ENCODE assay signal across 13 cellular contexts in the genomic region with DNA sequence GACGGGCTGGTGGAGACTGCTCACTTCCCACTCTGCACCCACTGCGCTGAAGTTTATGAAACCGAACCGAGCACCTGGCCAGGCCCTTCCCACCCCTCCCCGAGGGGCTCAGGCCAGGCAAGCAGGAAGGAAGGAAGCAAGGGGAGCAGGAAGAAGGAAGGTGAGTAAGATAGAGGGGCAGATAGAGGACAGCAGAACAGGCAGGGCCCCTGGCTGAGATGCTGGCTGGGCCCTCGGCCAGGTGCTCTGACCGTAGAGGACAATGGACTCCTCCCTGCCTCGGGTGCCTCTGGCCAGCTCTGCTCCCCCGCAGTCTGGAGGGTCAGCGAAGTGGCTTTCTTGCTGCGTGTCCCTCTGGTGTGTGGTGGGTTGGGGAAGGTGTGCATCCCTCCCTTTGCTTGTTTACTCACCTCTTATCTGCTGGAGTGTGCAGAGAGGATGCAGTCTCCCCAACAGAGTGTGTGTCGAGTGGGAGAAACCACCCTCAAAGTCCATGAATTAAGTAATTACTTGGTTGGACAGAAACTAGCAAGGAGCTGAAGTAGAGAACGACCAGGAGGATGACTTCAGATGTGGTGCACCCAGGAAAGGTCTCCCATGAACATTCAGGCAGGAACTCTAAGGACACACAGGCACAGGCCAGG.
"Had no signal": no experiment of that assay in that cellular context is flagged by ENCODE, and none has a peak within 500 bp of the region (broad histone marks: within the 10 kb centered on the region; RNA-seq: fewer than 3 reads in every experiment).

No MANE protein-coding gene starts in this region.

- H3K36me3 Mint-ChIP-seq: brain; natural killer cell treated with Interleukin-12 subunit alpha and Interleukin-12 subunit beta and Interleukin-15 and Interleukin-18, amount 100 ng/mL, for 72 hours had no signal

- H3K9me3 Mint-ChIP-seq: brain; natural killer cell treated with Interleukin-12 subunit alpha and Interleukin-12 subunit beta and Interleukin-15 and Interleukin-18, amount 100 ng/mL, for 72 hours had no signal

- H3K9me3 ChIP-seq: thyroid gland, uterus had no signal

- H3K4me1 Mint-ChIP-seq: brain, T-helper 17 cell had no signal

- H3K27ac ChIP-seq: thyroid gland, uterus had no signal

- H3K4me1 ChIP-seq: thyroid gland, uterus had no signal

- ATAC-seq: activated CD8-positive, alpha-beta T cell treated with anti-CD3 and anti-CD28 coated beads, Interleukin-2, amount 10 ng/mL, durations not matched to agents 7 days and 5 days; natural killer cell treated with Interleukin-12 subunit alpha and Interleukin-12 subunit beta and Interleukin-15 and Interleukin-18, amount 100 ng/mL, for 72 hours; T-helper 17 cell had no signal

- H3K4me3 Mint-ChIP-seq: activated CD8-positive, alpha-beta T cell treated with anti-CD3 and anti-CD28 coated beads, Interleukin-2, amount 10 ng/mL, durations not matched to agents 7 days and 5 days; brain; natural killer cell treated with Interleukin-12 subunit alpha and Interleukin-12 subunit beta and Interleukin-15 and Interleukin-18, amount 100 ng/mL, for 72 hours; T-helper 17 cell had no signal

- H3K4me3 ChIP-seq: thyroid gland, uterus had no signal

- H3K27me3 ChIP-seq: thyroid gland, uterus had no signal

- H3K27ac Mint-ChIP-seq: activated CD8-positive, alpha-beta T cell treated with anti-CD3 and anti-CD28 coated beads, Interleukin-2, amount 10 ng/mL, durations not matched to agents 7 days and 5 days; brain; natural killer cell treated with Interleukin-12 subunit alpha and Interleukin-12 subunit beta and Interleukin-15 and Interleukin-18, amount 100 ng/mL, for 72 hours; T-helper 17 cell had no signal

- H3K27me3 Mint-ChIP-seq: brain had no signal

- DNase-seq: activated CD4-positive, CD25-positive, alpha-beta regulatory T cell treated with anti-CD3 and anti-CD28 coated beads, Interleukin-2, amount 50 U/mL, for 72 hours; activated CD8-positive, alpha-beta T cell treated with anti-CD3 and anti-CD28 coated beads, Interleukin-2, amount 10 ng/mL, durations not matched to agents 7 days and 5 days; activated naive CD4-positive, alpha-beta T cell treated with anti-CD3 and anti-CD28 coated beads, Interleukin-2, amount 50 U/mL, for 16 hours; amygdala; dermis blood vessel endothelial cell; occipital lobe; stimulated activated CD4-positive, alpha-beta T cell treated with anti-CD3 and anti-CD28 coated beads, Interleukin-12 subunit alpha, Interleukin-12 subunit beta, amount 100 ng/mL, for 4 hours; stimulated activated CD4-positive, alpha-beta T cell treated with anti-CD3 and anti-CD28 coated beads, Interleukin-2, amount 100 ng/mL, for 48 hours; T-helper 17 cell; thyroid gland; uterus had no signal

- H3K36me3 ChIP-seq: thyroid gland, uterus had no signal
